ENCODE assay signal across 15 cellular contexts in the genomic region with DNA sequence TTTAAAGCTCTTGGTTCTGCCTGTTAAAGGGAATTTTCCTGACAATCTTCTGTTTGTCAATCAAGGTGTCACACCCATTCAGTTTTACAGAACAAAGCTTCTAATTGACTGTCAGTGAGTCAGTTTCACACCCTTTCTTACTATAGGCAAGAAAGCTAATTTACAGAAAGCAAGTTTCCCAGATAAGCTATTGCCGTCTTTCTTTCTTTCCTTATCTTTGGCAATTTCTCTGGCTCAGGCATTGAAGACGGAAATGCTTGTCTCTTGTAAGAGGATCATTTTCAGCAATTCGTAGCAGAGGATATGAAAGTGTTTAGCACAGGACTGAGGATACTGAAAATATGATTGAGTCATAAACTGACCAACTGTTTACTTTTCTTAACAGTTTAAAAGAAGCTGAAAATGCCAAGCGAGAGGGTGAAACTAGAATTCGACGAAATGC. TPM values are rescaled to one million over a fixed set of nuclear protein-coding genes. Genes with fewer than 3 reads are reported as not detected.
DNase-seq lines count a peak whose midpoint lies in the region; ATAC-seq and TF ChIP-seq lines count a peak whose summit lies in the region.
"Had no signal": no experiment of that assay in that cellular context is flagged by ENCODE, and none has a peak within 500 bp of the region (broad histone marks: within the 10 kb centered on the region; RNA-seq: fewer than 3 reads in every experiment).

No MANE protein-coding gene starts in this region.

- no peaks in the 10 kb centered on the region for H4K20me1 ChIP-seq in OCI-LY3 (ENCODE audit: insufficient read depth, low read length)

- H3K36me3 ChIP-seq in ES-I3 (ENCODE audit: insufficient read depth, low read length) = no peaks in the 10 kb centered on the region
- H3K36me3 ChIP-seq in OCI-LY3 (replicated peaks; ENCODE audit: low read depth, low read length) = peaks cover 33% of the 10 kb centered on the region
- no peaks in the 10 kb centered on the region for H3K36me3 ChIP-seq in neuronal stem cell (replicated peaks in 1 of 2; ENCODE audit: control insufficient read depth in 2 of 2, insufficient read depth in 2 of 2, low read length in 2 of 2)
- H3K36me3 ChIP-seq: cardiac muscle cell had no signal

- H3K4ac ChIP-seq in neuronal stem cell (ENCODE audit: low read length) = no peak overlapping the region

- H4K8ac ChIP-seq in neuronal stem cell (ENCODE audit: low read depth, low read length) = no peak overlapping the region

- H3K27ac ChIP-seq in OCI-LY3 (ENCODE audit: low read length) = peak overlapping the region; percentile 99
- H3K27ac ChIP-seq in neuronal stem cell (replicated peaks; ENCODE audit: low read length) = no peak overlapping the region
- H3K27ac ChIP-seq: cardiac muscle cell had no signal

- no peak overlapping the region for H2BK15ac ChIP-seq in neuronal stem cell (ENCODE audit: low read length)

- H3K27me3 ChIP-seq in OCI-LY3 (ENCODE audit: low read depth, low read length) (no peaks in the 10 kb centered on the region), neuronal stem cell (ENCODE audit: control insufficient read depth in 3 of 3, insufficient read depth in 3 of 3, low read depth in 1 of 3, low read length in 3 of 3) (no peaks in the 10 kb centered on the region)
- H3K27me3 ChIP-seq: cardiac muscle cell had no signal

- H3K23ac ChIP-seq in neuronal stem cell (ENCODE audit: low read depth, low read length, poor library complexity) = no peak overlapping the region

- no peak overlapping the region for H2BK120ac ChIP-seq in neuronal stem cell (ENCODE audit: low read depth, low read length)

- intact Hi-C loops in left colon (cut with DNase I, micrococcal nuclease) = no loop called here

- no peak for TF ChIP-seq CTCF in OCI-LY3 (IDR thresholded peaks at IDR 0.05; ENCODE audit: low read depth, low read length)

- H3K4me2 ChIP-seq in OCI-LY3 (ENCODE audit: low read length) (peak overlapping the region; percentile 86), neuronal stem cell (ENCODE audit: insufficient read depth, low read length, poor library complexity, severe bottlenecking) (no peak overlapping the region)

- H3K4me3 ChIP-seq in OCI-LY3 (ENCODE audit: low read length) (peak overlapping the region; percentile 68), neuronal stem cell (ENCODE audit: low read length in 2 of 2) (no peak overlapping the region)
- H3K4me3 ChIP-seq: cardiac muscle cell had no signal

- no peak overlapping the region for H3K14ac ChIP-seq in neuronal stem cell (ENCODE audit: low read length)

- peak; percentile 70 for ATAC-seq in HG02571 (IDR thresholded peaks at IDR 0.05; ENCODE audit: unreplicated experiment)
- peak; percentile 90 for ATAC-seq in left colon
- ATAC-seq in GM18909 (IDR thresholded peaks at IDR 0.05; ENCODE audit: poor library complexity, unreplicated experiment) = no peak
- ATAC-seq in GM21825 (IDR thresholded peaks at IDR 0.05; ENCODE audit: unreplicated experiment) = no peak

- DNase-seq in left colon (no peak), SHP77 treated with DMSO at 0.1 percent for 48 hours (lab: John Stamatoyannopoulos, UW) (no peak), neuronal stem cell (ENCODE audit: low spot score) (no peak)
- DNase-seq: ACHN; activated naive CD4-positive, alpha-beta T cell treated with anti-CD3 and anti-CD28 coated beads, Interleukin-2, amount 50 U/mL, for 16 hours; hypothalamus; NCI-H1048; trophoblast cell had no signal

- H4K91ac ChIP-seq in neuronal stem cell (ENCODE audit: low read depth, low read length, poor library complexity) = no peak overlapping the region

- H3K9me3 ChIP-seq in ES-I3 (ENCODE audit: control insufficient read depth, insufficient read depth, low read length) = no peaks in the 10 kb centered on the region
- peaks cover 3% of the 10 kb centered on the region; the same call in 1 of the 2 replicates for H3K9me3 ChIP-seq in OCI-LY3 (ENCODE audit: insufficient read depth, low read length)
- H3K9me3 ChIP-seq in neuronal stem cell (replicated peaks in 1 of 2; ENCODE audit: control insufficient read depth in 2 of 2, insufficient read depth in 1 of 2, low read depth in 1 of 2, low read length in 2 of 2) = no peaks in the 10 kb centered on the region

- H2AFZ ChIP-seq in OCI-LY3 (ENCODE audit: low read depth, low read length) (no peak overlapping the region), neuronal stem cell (ENCODE audit: low read length) (no peak overlapping the region)

- H2BK12ac ChIP-seq in neuronal stem cell (ENCODE audit: low read length) = no peak overlapping the region

- H3K9ac ChIP-seq in ES-I3 (ENCODE audit: low read depth, low read length) = peak overlapping the region; percentile 12; the same call in 1 of the 2 replicates
- H3K9ac ChIP-seq in OCI-LY3 (ENCODE audit: low read length) = peak overlapping the region; percentile 85
- no peak overlapping the region for H3K9ac ChIP-seq in neuronal stem cell (ENCODE audit: low read depth, low read length, poor library complexity)

- H3K4me1 ChIP-seq in ES-I3 (ENCODE audit: insufficient read depth, low read length) = peaks cover 18% of the 10 kb centered on the region
- H3K4me1 ChIP-seq in OCI-LY3 (ENCODE audit: low read length) = peaks cover 64% of the 10 kb centered on the region
- peaks cover 0 to 11% of the 10 kb centered on the region in 2 donors for H3K4me1 ChIP-seq in neuronal stem cell (ENCODE audit: control insufficient read depth in 2 of 2, insufficient read depth in 1 of 2, low read depth in 1 of 2, low read length in 2 of 2)

- no peak overlapping the region for H2BK5ac ChIP-seq in neuronal stem cell (ENCODE audit: low read length)

- H3K79me2 ChIP-seq in OCI-LY3 (ENCODE audit: low read length) = no peaks in the 10 kb centered on the region

- WGBS in neuronal stem cell (ENCODE audit: extremely low coverage in 2 of 2, insufficient read length in 2 of 2, insufficient replicate concordance in 1 of 2), 2 donors = no CpG with 5 or more reads among the region's 6 CpGs

- no peak overlapping the region for H2AK5ac ChIP-seq in neuronal stem cell (ENCODE audit: low read depth, low read length)

- H3K18ac ChIP-seq in neuronal stem cell (ENCODE audit: low read length) = no peak overlapping the region

- H3K79me1 ChIP-seq in neuronal stem cell (ENCODE audit: low read depth, low read length) = no peaks in the 10 kb centered on the region

RNA-seq across cellular contexts. Expression of gene SPINK5, which starts 27.0 kb away (rescaled TPM):
- total RNA-seq in left colon = 10 to 100 TPM; 12.8 to 32.6 TPM
- 4.2 TPM for polyA plus RNA-seq in neuronal stem cell (2013, experiment 1 of 2)
- polyA plus RNA-seq in neuronal stem cell (2013, experiment 2 of 2) = 4.9 TPM
- total RNA-seq: NCI-H460 had no signal

Comparison
In these comparisons a context has a peak if more than half of its experiments do, and no peak if none do; other contexts are left out.
1. ATAC-seq: peak in HG02571 (single experiment) and left colon (single experiment); none in GM18909 (single experiment) and GM21825 (single experiment).